In genomic region chr5:132083065-132083678, GRCh38 we compare ENCODE assay signal across 1 cellular context.
TF ChIP-seq lines count a peak whose summit lies in the region.

No MANE protein-coding gene starts in this region.

TF ChIP-seq in IMR-90, 13 proteins besides CTCF, POLR2A, EP300 and RAD21 (continued from another document):
- TF ChIP-seq BHLHE40 (IDR thresholded peaks at IDR 0.05; ENCODE audit: low read depth, low read length) (no peak), MAFK (IDR thresholded peaks at IDR 0.05; ENCODE audit: low read depth, low read length) (no peak)
